Comparison of ENCODE assay signal across 8 cellular contexts in the genomic region with DNA sequence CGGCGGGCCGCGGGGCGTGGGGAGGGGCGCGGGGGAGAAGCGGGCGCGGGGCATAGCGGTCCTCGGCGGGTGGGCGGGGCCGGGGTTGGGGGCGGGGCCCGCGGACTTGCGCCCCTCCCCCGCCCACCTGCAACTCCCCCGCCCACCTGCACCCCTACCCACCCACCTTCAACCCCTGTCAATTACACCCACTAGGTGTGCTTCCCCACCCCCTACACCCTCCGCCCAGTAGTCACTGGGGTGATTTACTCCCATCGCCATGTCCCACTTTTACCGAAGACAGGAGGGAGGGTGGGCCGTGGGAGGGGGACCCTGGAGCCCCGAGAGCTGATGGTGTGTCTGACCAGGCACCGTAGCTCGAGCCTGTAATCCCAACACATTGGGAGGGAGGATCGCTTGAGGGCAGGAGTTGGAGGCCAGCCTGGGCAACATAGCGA. TPM values are rescaled to one million over a fixed set of nuclear protein-coding genes. Genes with fewer than 3 reads are reported as not detected.
DNase-seq lines count a peak whose midpoint lies in the region; ATAC-seq lines count a peak whose summit lies in the region.

No MANE protein-coding gene starts in this region.

- H3K4me3 Mint-ChIP-seq in CD4-positive, CD25-positive, alpha-beta regulatory T cell, result peak overlapping the region; percentile 83 to 91 (median 85)
- peak overlapping the region; percentile 84 to 87 for H3K4me3 Mint-ChIP-seq in stimulated activated naive CD8-positive, alpha-beta T cell treated with anti-CD3 and anti-CD28 coated beads, Interleukin-15, amount 100 ng/mL, for 72 hours

- peak overlapping the region; percentile 91 for H3K27ac ChIP-seq in CD4-positive, CD25-positive, alpha-beta regulatory T cell (ENCODE audit: insufficient read depth, low read length, poor library complexity, severe bottlenecking)
- H3K27ac ChIP-seq in angular gyrus (ENCODE audit: low read depth, low read length) (peak overlapping the region; percentile 94), iPS-20b (ENCODE audit: low read length) (no peak overlapping the region)

- ATAC-seq in CD4-positive, CD25-positive, alpha-beta regulatory T cell (ENCODE audit: low read depth in 2 of 2), result peak; percentile 4
- ATAC-seq in HG02943 (IDR thresholded peaks at IDR 0.05; ENCODE audit: low read depth, unreplicated experiment) (peak; percentile 16), GM19035 (IDR thresholded peaks at IDR 0.05; ENCODE audit: unreplicated experiment) (no peak), GM19452 (IDR thresholded peaks at IDR 0.05; ENCODE audit: unreplicated experiment) (no peak), HG02973 (IDR thresholded peaks at IDR 0.05; ENCODE audit: unreplicated experiment) (no peak)
- no peak for ATAC-seq in stimulated activated naive CD8-positive, alpha-beta T cell treated with anti-CD3 and anti-CD28 coated beads, Interleukin-15, amount 100 ng/mL, for 72 hours

- DNase-seq in CD4-positive, CD25-positive, alpha-beta regulatory T cell, result no peak
- DNase-seq in stimulated activated naive CD8-positive, alpha-beta T cell treated with anti-CD3 and anti-CD28 coated beads, Interleukin-15, amount 100 ng/mL, for 72 hours, result no peak

- peaks cover 20% of the 10 kb centered on the region for H3K36me3 Mint-ChIP-seq in CD4-positive, CD25-positive, alpha-beta regulatory T cell

- peak overlapping the region; percentile 58; the same call in 1 of the 2 replicates for H3K9ac ChIP-seq in iPS-20b (ENCODE audit: low read depth, low read length)

- H3K27me3 Mint-ChIP-seq in CD4-positive, CD25-positive, alpha-beta regulatory T cell, result peaks cover 4% of the 10 kb centered on the region
- no peaks in the 10 kb centered on the region for H3K27me3 Mint-ChIP-seq in stimulated activated naive CD8-positive, alpha-beta T cell treated with anti-CD3 and anti-CD28 coated beads, Interleukin-15, amount 100 ng/mL, for 72 hours

- peak overlapping the region; percentile 79 for H3K4me3 ChIP-seq in CD4-positive, CD25-positive, alpha-beta regulatory T cell (ENCODE audit: low read depth, low read length)
- peak overlapping the region; percentile 76 for H3K4me3 ChIP-seq in iPS-20b (ENCODE audit: low read length)

- H3K9me3 Mint-ChIP-seq in CD4-positive, CD25-positive, alpha-beta regulatory T cell, result no peaks in the 10 kb centered on the region
- H3K9me3 Mint-ChIP-seq in stimulated activated naive CD8-positive, alpha-beta T cell treated with anti-CD3 and anti-CD28 coated beads, Interleukin-15, amount 100 ng/mL, for 72 hours, result no peaks in the 10 kb centered on the region

- H3K27me3 ChIP-seq in CD4-positive, CD25-positive, alpha-beta regulatory T cell (ENCODE audit: control insufficient read depth, insufficient read depth, low read length), result no peaks in the 10 kb centered on the region
- no peaks in the 10 kb centered on the region; the same call in 1 of the 2 replicates for H3K27me3 ChIP-seq in iPS-20b (ENCODE audit: insufficient read depth, low read length)

- peak overlapping the region in 2 of 3 donors; percentile 76 to 89 for H3K27ac Mint-ChIP-seq in CD4-positive, CD25-positive, alpha-beta regulatory T cell
- no peak overlapping the region for H3K27ac Mint-ChIP-seq in stimulated activated naive CD8-positive, alpha-beta T cell treated with anti-CD3 and anti-CD28 coated beads, Interleukin-15, amount 100 ng/mL, for 72 hours

- H3K4me1 ChIP-seq in CD4-positive, CD25-positive, alpha-beta regulatory T cell (ENCODE audit: control insufficient read depth, insufficient read depth, low read length, poor library complexity, severe bottlenecking), result peaks cover 40% of the 10 kb centered on the region
- H3K4me1 ChIP-seq in iPS-20b (ENCODE audit: insufficient read depth, low read length), result no peaks in the 10 kb centered on the region

- peaks cover 8% of the 10 kb centered on the region for H3K36me3 ChIP-seq in CD4-positive, CD25-positive, alpha-beta regulatory T cell (ENCODE audit: control insufficient read depth, insufficient read depth, low read length)
- H3K36me3 ChIP-seq in iPS-20b (ENCODE audit: insufficient read depth, low read depth, low read length), result peaks cover 7% of the 10 kb centered on the region; the same call in 1 of the 2 replicates

- no peaks in the 10 kb centered on the region for H3K9me3 ChIP-seq in CD4-positive, CD25-positive, alpha-beta regulatory T cell (ENCODE audit: control insufficient read depth in 2 of 2, low read length in 2 of 2)
- H3K9me3 ChIP-seq in iPS-20b (ENCODE audit: insufficient read depth, low read depth, low read length), result no peaks in the 10 kb centered on the region

- H3K4me1 Mint-ChIP-seq in CD4-positive, CD25-positive, alpha-beta regulatory T cell, result peaks cover 15 to 48% (median 32%) of the 10 kb centered on the region in 4 donors
- peaks cover 44% of the 10 kb centered on the region for H3K4me1 Mint-ChIP-seq in stimulated activated naive CD8-positive, alpha-beta T cell treated with anti-CD3 and anti-CD28 coated beads, Interleukin-15, amount 100 ng/mL, for 72 hours

RNA-seq across cellular contexts. Expression of gene KCTD7, which starts 0.6 kb away (rescaled TPM):
- 36.0 TPM for total RNA-seq in CD4-positive, CD25-positive, alpha-beta regulatory T cell
- polyA plus RNA-seq in CD4-positive, CD25-positive, alpha-beta regulatory T cell, result 10 to 100 TPM; 13.9 to 17.5 (median 16.4) TPM

Comparison
In these comparisons a context has a peak if more than half of its experiments do, and no peak if none do; other contexts are left out.
1. ATAC-seq: peak in CD4-positive, CD25-positive, alpha-beta regulatory T cell (2 of 2) and HG02943 (single experiment); none in stimulated activated naive CD8-positive, alpha-beta T cell treated with anti-CD3 and anti-CD28 coated beads, Interleukin-15, amount 100 ng/mL, for 72 hours (single experiment), GM19035 (single experiment), GM19452 (single experiment) and HG02973 (single experiment).
2. H3K27ac Mint-ChIP-seq: peak in CD4-positive, CD25-positive, alpha-beta regulatory T cell (2 of 3); none in stimulated activated naive CD8-positive, alpha-beta T cell treated with anti-CD3 and anti-CD28 coated beads, Interleukin-15, amount 100 ng/mL, for 72 hours (0 of 2).